ENCODE assay signal across 8 cellular contexts in the genomic region with DNA sequence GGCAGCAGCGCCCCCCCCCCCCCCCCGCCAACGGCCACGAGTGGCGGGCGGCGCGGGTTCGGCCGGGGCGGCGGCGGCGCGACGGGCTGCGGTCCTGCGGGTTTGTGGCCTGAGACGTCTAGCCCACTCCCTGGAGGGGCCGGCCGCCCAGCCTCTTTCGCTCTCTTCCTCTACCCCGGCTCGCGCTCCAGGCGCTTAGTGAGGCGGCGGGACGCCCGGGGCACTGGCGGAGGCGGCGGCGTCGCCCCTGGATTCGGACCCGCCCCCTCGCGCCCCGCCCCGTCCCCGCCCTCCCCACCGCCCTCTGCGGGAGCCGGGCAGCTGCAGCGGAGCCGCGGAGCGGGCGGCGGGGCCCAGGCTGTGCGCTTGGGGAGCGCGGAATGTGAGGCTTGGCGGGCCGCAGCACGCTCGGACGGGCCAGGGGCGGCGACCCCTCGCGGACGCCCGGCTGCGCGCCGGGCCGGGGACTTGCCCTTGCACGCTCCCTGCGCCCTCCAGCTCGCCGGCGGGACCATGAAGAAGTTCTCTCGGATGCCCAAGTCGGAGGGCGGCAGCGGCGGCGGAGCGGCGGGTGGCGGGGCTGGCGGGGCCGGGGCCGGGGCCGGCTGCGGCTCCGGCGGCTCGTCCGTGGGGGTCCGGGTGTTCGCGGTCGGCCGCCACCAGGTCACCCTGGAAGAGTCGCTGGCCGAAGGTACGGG. TPM values are rescaled to one million over a fixed set of nuclear protein-coding genes. Genes with fewer than 3 reads are reported as not detected.
A peak's percentile ranks its signal among the peaks of the same experiment; 100 is the strongest.
DNase-seq lines count a peak whose midpoint lies in the region; ATAC-seq and TF ChIP-seq lines count a peak whose summit lies in the region.

A gene (plus strand): TSS at position 320 of the 698 bp plus-strand sequence. CDS start 194 bp downstream, at position 514.

- no peaks in the 10 kb centered on the region for H3K36me3 Mint-ChIP-seq in activated CD4-positive, alpha-beta memory T cell treated with anti-CD3 and anti-CD28 coated beads for 36 hours

- DNase-seq in AG08396 (ENCODE audit: low spot score) (peak; percentile 91), NCI-H446 (lab: John Stamatoyannopoulos, UW) (peak; percentile 69 to 84), ecto neural progenitor cell (ENCODE audit: low spot score) (peak; percentile 92), lung (ENCODE audit: low spot score) (peak; percentile 82)
- peak; percentile 84 for DNase-seq in activated CD4-positive, alpha-beta memory T cell treated with anti-CD3 and anti-CD28 coated beads for 36 hours
- DNase-seq in stimulated activated CD4-positive, alpha-beta T cell treated with anti-CD3 and anti-CD28 coated beads, TNF-alpha, amount 100 ng/mL, for 4 hours (ENCODE audit: low read depth in 3 of 3): peak; percentile 64 to 77 (median 66)

- peak within 1 kb of the TSS; percentile 96 to 98 for H3K27ac ChIP-seq in lung (ENCODE audit: low read depth in 1 of 2, low read length in 1 of 2)

- peak within 1 kb of the TSS; percentile 91 for H3K4me3 ChIP-seq in lung

- H3K27ac Mint-ChIP-seq in activated CD4-positive, alpha-beta memory T cell treated with anti-CD3 and anti-CD28 coated beads for 36 hours: peak within 1 kb of the TSS; percentile 91

- ATAC-seq in GM18519 (IDR thresholded peaks at IDR 0.05; ENCODE audit: low FRiP score, unreplicated experiment): peak; percentile 36
- peak; percentile 70 for ATAC-seq in HG03039 (IDR thresholded peaks at IDR 0.05; ENCODE audit: unreplicated experiment)
- peak; percentile 90 for ATAC-seq in lung (ENCODE audit: insufficient read depth, low FRiP score)

- H3K9me3 ChIP-seq in lung (ENCODE audit: control insufficient read depth in 2 of 2, insufficient read depth in 1 of 2, low read length in 1 of 2): no peaks in the 10 kb centered on the region

- peaks cover 22% of the 10 kb centered on the region for H3K4me1 Mint-ChIP-seq in activated CD4-positive, alpha-beta memory T cell treated with anti-CD3 and anti-CD28 coated beads for 36 hours (ENCODE audit: low read depth)

- POLR2A ChIA-PET in activated CD4-positive, alpha-beta memory T cell treated with anti-CD3 and anti-CD28 coated beads for 36 hours (lab: Charles Lee): interaction anchor here (1.0 kb wide), 2 partner anchors 25 to 956 kb away, joined by 3 read pairs; no protein-coding TSS in a partner anchor

- H3K27me3 ChIP-seq in lung (ENCODE audit: control insufficient read depth, insufficient read depth): no peaks in the 10 kb centered on the region

- H3K36me3 ChIP-seq in lung (ENCODE audit: control insufficient read depth in 2 of 2, insufficient read depth in 2 of 2, low read length in 2 of 2): no peaks in the 10 kb centered on the region

- peak within 1 kb of the TSS; percentile 93 for H3K4me3 Mint-ChIP-seq in activated CD4-positive, alpha-beta memory T cell treated with anti-CD3 and anti-CD28 coated beads for 36 hours

- H3K27me3 Mint-ChIP-seq in activated CD4-positive, alpha-beta memory T cell treated with anti-CD3 and anti-CD28 coated beads for 36 hours: no peaks in the 10 kb centered on the region

- 0 to 1% methylated on average over 24 to 98 of the region's 100 CpGs for WGBS in lung, 2 donors

- no peak for TF ChIP-seq CTCF in lung (IDR thresholded peaks at IDR 0.05; ENCODE audit: control extremely low read depth, extremely low read depth)

- H3K9me3 Mint-ChIP-seq in activated CD4-positive, alpha-beta memory T cell treated with anti-CD3 and anti-CD28 coated beads for 36 hours: no peaks in the 10 kb centered on the region

- peaks cover 0 to 11% of the 10 kb centered on the region in 2 donors for H3K4me1 ChIP-seq in lung (ENCODE audit: control insufficient read depth in 2 of 2, insufficient read depth in 2 of 2, low read length in 2 of 2)

- CTCF ChIA-PET in activated CD4-positive, alpha-beta memory T cell treated with anti-CD3 and anti-CD28 coated beads for 36 hours (lab: Charles Lee): interaction anchor here (0.9 kb wide), 1 partner anchor 87 kb away, joined by 3 read pairs; no protein-coding TSS in a partner anchor

- intact Hi-C loops in activated CD4-positive, alpha-beta memory T cell treated with anti-CD3 and anti-CD28 coated beads for 36 hours (cut with micrococcal nuclease): loop anchor here (1.0 to 5.0 kb wide), 6 partner anchors 55 to 719 kb away; a partner anchor contains a TSS

RNA-seq across cellular contexts. Expression of the gene that starts here (rescaled TPM):
- 10 to 100 TPM in 1 of 2 experiments, 1 to 10 TPM in 1; 9.6 to 11.0 TPM for total RNA-seq in activated CD4-positive, alpha-beta memory T cell treated with anti-CD3 and anti-CD28 coated beads for 36 hours
- 10 to 100 TPM; 35.2 to 89.7 TPM for total RNA-seq in lung
- polyA plus RNA-seq in lung: 10 to 100 TPM in 1 of 2 donors, 1 to 10 TPM in 1; 10.0 to 16.7 TPM

Comparison
In these comparisons a context has a peak if more than half of its experiments do, and no peak if none do; other contexts are left out.
1. Peak in every context shown above with its lines: DNase-seq, ATAC-seq, H3K4me3 ChIP-seq and H3K27ac ChIP-seq.
2. ATAC-seq: peak in every context shown above with its lines; median percentile 90 in lung; 70 in HG03039; 36 in GM18519.